1 cellular context compared by ENCODE assay signal in genomic region chr3:134250717-134251220, GRCh38.
TF ChIP-seq lines count a peak whose summit lies in the region.

RYK (minus strand) TSS chr3:134250859; CDS start chr3:134250654, 205 bp downstream.

TF ChIP-seq in K562, 482 proteins besides CTCF, POLR2A, EP300 and RAD21 (continued from another document and continues in another):
- TF ChIP-seq VEZF1 (CRISPR knock-in tag; IDR thresholded peaks at IDR 0.05) (peak; percentile 73), BACH1 (tag; IDR thresholded peaks at IDR 0.05) (no peak), KAT7 (CRISPR knock-in tag; IDR thresholded peaks at IDR 0.05; ENCODE audit: borderline replicate concordance) (no peak), ETV5 (CRISPR knock-in tag; IDR thresholded peaks at IDR 0.05; ENCODE audit: low read depth) (no peak), MECOM (CRISPR knock-in tag; IDR thresholded peaks at IDR 0.05) (0 out of 2 replicates have a peak, but pooled peaks have one; percentile 8), BDP1 (IDR thresholded peaks at IDR 0.05; ENCODE audit: insufficient read depth, insufficient read length) (no peak), MED1 (CRISPR knock-in tag; IDR thresholded peaks at IDR 0.05; ENCODE audit: borderline replicate concordance) (no peak), HLTF (IDR thresholded peaks at IDR 0.05) (no peak), RFX5 (IDR thresholded peaks at IDR 0.05; ENCODE audit: low read depth, low read length) (no peak), ZNF12 (CRISPR knock-in tag; IDR thresholded peaks at IDR 0.05) (no peak), XRCC5 (IDR thresholded peaks at IDR 0.05; ENCODE audit: low read depth, low read length) (no peak), ZHX1 (conservative IDR thresholded peaks at IDR 0.05; ENCODE audit: low read length) (no peak), CBX3 (IDR thresholded peaks at IDR 0.05; ENCODE audit: borderline replicate concordance in 1 of 2, low read length in 2 of 2) (no peak), ARID1B (IDR thresholded peaks at IDR 0.05) (no peak), ZNF696 (CRISPR knock-in tag; conservative IDR thresholded peaks at IDR 0.05) (no peak), TEAD2 (tag; IDR thresholded peaks at IDR 0.05) (no peak), ASH1L (IDR thresholded peaks at IDR 0.05; ENCODE audit: borderline replicate concordance, low read depth, partially characterized antibody) (no peak), PML (IDR thresholded peaks at IDR 0.05; ENCODE audit: low read length) (0 out of 2 replicates have a peak, but pooled peaks have one; percentile 40), ATF4 (CRISPR knock-in tag; IDR thresholded peaks at IDR 0.05) (no peak), CHCHD3 (CRISPR knock-in tag; IDR thresholded peaks at IDR 0.05) (no peak), GABPB1 (CRISPR knock-in tag; IDR thresholded peaks at IDR 0.05) (no peak), HNRNPUL1 (IDR thresholded peaks at IDR 0.05; ENCODE audit: low read length) (no peak), MBD1 (CRISPR knock-in tag; IDR thresholded peaks at IDR 0.05) (no peak), NFATC3 (IDR thresholded peaks at IDR 0.05) (no peak), SMAD1 (IDR thresholded peaks at IDR 0.05; ENCODE audit: low read depth, low read length, partially characterized antibody) (no peak), HEY1 (CRISPR knock-in tag; IDR thresholded peaks at IDR 0.05; ENCODE audit: borderline replicate concordance) (no peak), GTF3C2 (IDR thresholded peaks at IDR 0.05; ENCODE audit: borderline replicate concordance, extremely low read depth, insufficient read length) (no peak), TSHZ1 (CRISPR knock-in tag; IDR thresholded peaks at IDR 0.05) (no peak), EHMT2 (IDR thresholded peaks at IDR 0.05) (no peak), ZNF280B (CRISPR knock-in tag; IDR thresholded peaks at IDR 0.05) (no peak), ZBTB34 (CRISPR knock-in tag; IDR thresholded peaks at IDR 0.05) (no peak), HMG20B (CRISPR knock-in tag; IDR thresholded peaks at IDR 0.05) (no peak), POLR2AphosphoS5 (IDR thresholded peaks at IDR 0.05; ENCODE audit: control insufficient read depth, insufficient read depth, low read depth, low read length) (peak; percentile 57), FOXO4 (CRISPR knock-in tag; IDR thresholded peaks at IDR 0.05) (no peak), NEUROD1 (IDR thresholded peaks at IDR 0.05; ENCODE audit: borderline replicate concordance, low read depth, low read length, partially characterized antibody) (no peak), HDAC8 (tag; IDR thresholded peaks at IDR 0.05) (no peak), C11orf30 (IDR thresholded peaks at IDR 0.05; ENCODE audit: low read depth) (no peak), MXI1 (IDR thresholded peaks at IDR 0.05; ENCODE audit: low read depth, low read length) (no peak), ZNF717 (CRISPR knock-in tag; IDR thresholded peaks at IDR 0.05) (no peak), ZNF239 (CRISPR knock-in tag; IDR thresholded peaks at IDR 0.05) (no peak), POU5F1 (IDR thresholded peaks at IDR 0.05; ENCODE audit: borderline replicate concordance, low read depth, low read length, partially characterized antibody) (no peak), ATF1 (CRISPR knock-in tag; IDR thresholded peaks at IDR 0.05) (no peak), ATF1 (tag; IDR thresholded peaks at IDR 0.05) (no peak), SIN3B (IDR thresholded peaks at IDR 0.05; ENCODE audit: low read depth) (no peak), ZNF217 (CRISPR knock-in tag; IDR thresholded peaks at IDR 0.05) (no peak), ZNF274 (IDR thresholded peaks at IDR 0.05; ENCODE audit: borderline replicate concordance, low read depth, low read length) (no peak), JUN (IDR thresholded peaks at IDR 0.05; ENCODE audit: borderline replicate concordance, low read depth, low read length) (no peak), JUN (CRISPR knock-in tag; IDR thresholded peaks at IDR 0.05; ENCODE audit: borderline replicate concordance) (no peak), ZBTB12 (CRISPR knock-in tag; IDR thresholded peaks at IDR 0.05) (no peak)
